ENCODE assay signal across 12 cellular contexts in genomic region chr11:128476031-128476430, GRCh38.
DNase-seq lines count a peak whose midpoint lies in the region; ATAC-seq and TF ChIP-seq lines count a peak whose summit lies in the region.
"Had no signal": no experiment of that assay in that cellular context is flagged by ENCODE, and none has a peak within 500 bp of the region (broad histone marks: within the 10 kb centered on the region; RNA-seq: fewer than 3 reads in every experiment).

No MANE protein-coding gene starts in this region.

- H3K27ac ChIP-seq in ACC112 (ENCODE audit: low read depth, low read length), result peak overlapping the region; percentile 99; the same call in 1 of the 2 replicates
- H3K27ac ChIP-seq: VCaP had no signal

- H3K4me3 ChIP-seq in ACC112 (ENCODE audit: low read depth, low read length), result no peak overlapping the region

- peaks cover 99% of the 10 kb centered on the region for H3K36me3 Mint-ChIP-seq in activated CD8-positive, alpha-beta T cell treated with anti-CD3 and anti-CD28 coated beads, Interleukin-2, amount 10 ng/mL, durations not matched to agents 7 days and 5 days (ENCODE audit: low read depth)
- peaks cover 68% of the 10 kb centered on the region for H3K36me3 Mint-ChIP-seq in memory B cell

- CTCF ChIA-PET in HEK293T (lab: Yijun Ruan, JAX), result no interaction called here
- CTCF ChIA-PET in activated CD8-positive, alpha-beta T cell treated with anti-CD3 and anti-CD28 coated beads, Interleukin-2, amount 10 ng/mL, durations not matched to agents 7 days and 5 days (lab: Charles Lee), result interaction anchor here (1.0 to 7.1 kb wide), 21 partner anchors 8 to 319 kb away, joined by 3 to 53 read pairs (median 6); no protein-coding TSS in a partner anchor

- no peak overlapping the region for H2AFZ ChIP-seq in ACC112 (ENCODE audit: low read length, unreplicated experiment)

- POLR2A ChIA-PET in HEK293T (lab: Yijun Ruan, JAX), result no interaction called here
- POLR2A ChIA-PET in activated CD8-positive, alpha-beta T cell treated with anti-CD3 and anti-CD28 coated beads, Interleukin-2, amount 10 ng/mL, durations not matched to agents 7 days and 5 days (lab: Charles Lee), result interaction anchor here (0.6 to 11.1 kb wide), 18 partner anchors 8 to 188 kb away, joined by 3 to 230 read pairs (median 6); no protein-coding TSS in a partner anchor

- no peak for DNase-seq in HEK293T (ENCODE audit: extremely low spot score)
- DNase-seq in activated CD8-positive, alpha-beta T cell treated with anti-CD3 and anti-CD28 coated beads, Interleukin-2, amount 10 ng/mL, durations not matched to agents 7 days and 5 days, result no peak
- no peak for DNase-seq in memory B cell (ENCODE audit: low spot score in 2 of 2)
- no peak for DNase-seq in NCI-H1048 (lab: John Stamatoyannopoulos, UW)
- DNase-seq in activated CD8-positive, alpha-beta memory T cell treated with anti-CD3 and anti-CD28 coated beads, Interleukin-2, amount 50 U/mL, for 48 hours, result no peak
- DNase-seq: foreskin fibroblast, NCI-H524, nucleus accumbens had no signal

- H3K4me3 Mint-ChIP-seq in activated CD8-positive, alpha-beta T cell treated with anti-CD3 and anti-CD28 coated beads, Interleukin-2, amount 10 ng/mL, durations not matched to agents 7 days and 5 days, result peak overlapping the region; percentile 56
- peak overlapping the region; percentile 59 for H3K4me3 Mint-ChIP-seq in memory B cell

- H3K27me3 ChIP-seq in ACC112 (ENCODE audit: insufficient read depth, low read length), result no peaks in the 10 kb centered on the region

- H3K27me3 Mint-ChIP-seq in activated CD8-positive, alpha-beta T cell treated with anti-CD3 and anti-CD28 coated beads, Interleukin-2, amount 10 ng/mL, durations not matched to agents 7 days and 5 days (ENCODE audit: low read depth), result no peaks in the 10 kb centered on the region
- H3K27me3 Mint-ChIP-seq in memory B cell, result no peaks in the 10 kb centered on the region

- peaks cover 97% of the 10 kb centered on the region for H3K79me2 ChIP-seq in ACC112 (ENCODE audit: control insufficient read depth, insufficient read depth, low read length, unreplicated experiment)

- peaks cover 99% of the 10 kb centered on the region for H3K4me1 Mint-ChIP-seq in activated CD8-positive, alpha-beta T cell treated with anti-CD3 and anti-CD28 coated beads, Interleukin-2, amount 10 ng/mL, durations not matched to agents 7 days and 5 days (ENCODE audit: low read depth)
- H3K4me1 Mint-ChIP-seq in memory B cell, result peaks cover 82% of the 10 kb centered on the region

- peak overlapping the region; percentile 85 for H3K27ac Mint-ChIP-seq in activated CD8-positive, alpha-beta T cell treated with anti-CD3 and anti-CD28 coated beads, Interleukin-2, amount 10 ng/mL, durations not matched to agents 7 days and 5 days
- H3K27ac Mint-ChIP-seq in memory B cell, result peak overlapping the region; percentile 94

- ATAC-seq in activated CD8-positive, alpha-beta T cell treated with anti-CD3 and anti-CD28 coated beads, Interleukin-2, amount 10 ng/mL, durations not matched to agents 7 days and 5 days, result no peak
- no peak for ATAC-seq in memory B cell (ENCODE audit: low read depth)
- ATAC-seq in GM21786 (IDR thresholded peaks at IDR 0.05; ENCODE audit: unreplicated experiment), result no peak
- no peak for ATAC-seq in GM18502 (IDR thresholded peaks at IDR 0.05; ENCODE audit: poor library complexity, unreplicated experiment)

- no peaks in the 10 kb centered on the region for H3K9me3 Mint-ChIP-seq in activated CD8-positive, alpha-beta T cell treated with anti-CD3 and anti-CD28 coated beads, Interleukin-2, amount 10 ng/mL, durations not matched to agents 7 days and 5 days (ENCODE audit: insufficient read depth)
- H3K9me3 Mint-ChIP-seq in memory B cell, result no peaks in the 10 kb centered on the region

- H3K36me3 ChIP-seq in ACC112 (ENCODE audit: insufficient read depth, low read length), result peaks cover 74% of the 10 kb centered on the region

- peaks cover 86% of the 10 kb centered on the region for H3K4me1 ChIP-seq in ACC112 (ENCODE audit: control insufficient read depth, insufficient read depth, low read length, unreplicated experiment)

TF ChIP-seq in HEK293T, 16 proteins besides CTCF, POLR2A, EP300 and RAD21:
- TF ChIP-seq ARNT (IDR thresholded peaks at IDR 0.05), result no peak
- TF ChIP-seq PKNOX1 (IDR thresholded peaks at IDR 0.05), result 0 out of 2 replicates have a peak, but pooled peaks have one; percentile 3
- TF ChIP-seq SP1 (IDR thresholded peaks at IDR 0.05), result no peak
